ENCODE assay signal across 9 cellular contexts in the genomic region with DNA sequence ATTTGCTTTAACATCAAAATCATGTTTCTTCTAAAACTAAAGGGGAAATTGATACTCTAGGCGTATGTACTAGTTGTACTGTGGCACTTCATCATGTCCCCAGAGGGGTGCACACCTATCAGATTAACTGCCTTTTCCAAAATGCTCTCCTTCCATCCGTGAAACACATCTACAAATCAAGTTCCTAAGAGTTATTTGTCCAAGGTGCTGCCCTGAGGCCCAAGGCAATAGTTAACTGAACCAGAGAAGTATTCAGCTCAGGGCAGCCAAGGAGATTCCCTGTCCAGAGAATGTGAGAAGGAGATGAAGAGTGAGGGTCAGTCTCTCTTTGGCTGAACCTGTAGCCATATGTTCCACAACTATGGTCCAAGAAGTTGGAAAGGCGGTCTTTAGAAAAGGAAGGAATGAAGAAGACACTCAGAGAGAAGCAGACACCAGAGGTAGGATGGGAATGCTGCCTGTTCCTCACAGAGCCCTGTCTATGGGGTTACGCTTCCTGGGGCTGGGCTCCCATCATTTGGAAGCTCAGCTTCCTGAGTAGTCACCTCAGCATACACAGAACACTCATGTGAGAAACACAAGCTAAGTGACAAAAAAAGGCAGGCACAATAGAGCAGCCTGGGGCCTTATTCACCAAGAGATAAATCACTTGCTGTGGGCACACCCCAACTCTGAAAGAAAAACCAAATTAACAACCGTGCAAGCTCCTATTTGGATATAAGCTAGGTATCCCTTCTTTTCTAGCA. TPM values are rescaled to one million over a fixed set of nuclear protein-coding genes. Genes with fewer than 3 reads are reported as not detected.
DNase-seq lines count a peak whose midpoint lies in the region; ATAC-seq, FAIRE-seq and TF ChIP-seq lines count a peak whose summit lies in the region.
"Had no signal": no experiment of that assay in that cellular context is flagged by ENCODE, and none has a peak within 500 bp of the region (broad histone marks: within the 10 kb centered on the region; RNA-seq: fewer than 3 reads in every experiment).

No MANE protein-coding gene starts in this region.

- no peak for TF ChIP-seq EP300 in gastroesophageal sphincter (IDR thresholded peaks at IDR 0.05)

- peaks cover 55% of the 10 kb centered on the region for H3K4me1 ChIP-seq in DOHH2 (ENCODE audit: control insufficient read depth, low read length)
- peaks cover 4 to 36% (median 4%) of the 10 kb centered on the region in 3 donors for H3K4me1 ChIP-seq in gastroesophageal sphincter
- H3K4me1 ChIP-seq in uterus, result peaks cover 0 to 3% of the 10 kb centered on the region in 2 donors

- H3K79me2 ChIP-seq in DOHH2 (ENCODE audit: control insufficient read depth, low read length), result peaks cover 70% of the 10 kb centered on the region

- peaks cover 23% of the 10 kb centered on the region for H3K36me3 ChIP-seq in DOHH2 (ENCODE audit: control insufficient read depth, low read length)
- no peaks in the 10 kb centered on the region for H3K36me3 ChIP-seq in gastroesophageal sphincter
- H3K36me3 ChIP-seq in uterus, result no peaks in the 10 kb centered on the region

- H3K27me3 ChIP-seq in DOHH2 (ENCODE audit: control insufficient read depth, low read length), result no peaks in the 10 kb centered on the region
- no peaks in the 10 kb centered on the region for H3K27me3 ChIP-seq in gastroesophageal sphincter
- H3K27me3 ChIP-seq in uterus, result no peaks in the 10 kb centered on the region

- peak overlapping the region; percentile 56 for H3K4me2 ChIP-seq in DOHH2 (ENCODE audit: low read length)

- intact Hi-C loops in uterus (cut with DNase I; ENCODE audit: low total_unique reads), result no loop called here

- TF ChIP-seq POLR2A in gastroesophageal sphincter (IDR thresholded peaks at IDR 0.05) (no peak), uterus (IDR thresholded peaks at IDR 0.05) (no peak)

- FAIRE-seq in HTR-8/SVneo (lab: Jason Lieb, UNC) (no peak), frontal cortex (lab: Jason Lieb, UNC) (no peak)
- FAIRE-seq: H1 had no signal

- H3K4me3 ChIP-seq in DOHH2 (ENCODE audit: low read length) (peak overlapping the region; percentile 54), gastroesophageal sphincter (no peak overlapping the region), uterus (no peak overlapping the region)

- peaks cover 17% of the 10 kb centered on the region for H3F3A ChIP-seq in DOHH2 (ENCODE audit: control insufficient read depth, insufficient read depth)

- no peak for DNase-seq in HTR-8/SVneo (ENCODE audit: insufficient read length, low spot score)
- DNase-seq in NCI-H226, result no peak
- no peak for DNase-seq in frontal cortex (ENCODE audit: low spot score in 2 of 2)
- no peak for DNase-seq in uterus

- H3K9me2 ChIP-seq in DOHH2 (replicated peaks; ENCODE audit: control insufficient read depth, low read length), result no peaks in the 10 kb centered on the region

- H4K20me1 ChIP-seq in DOHH2 (ENCODE audit: control insufficient read depth, insufficient read depth, low read depth, low read length), result no peaks in the 10 kb centered on the region

- H3K27ac ChIP-seq in DOHH2 (ENCODE audit: low read depth, low read length), result peak overlapping the region; percentile 70
- peak overlapping the region; percentile 35 to 73 (median 68) for H3K27ac ChIP-seq in gastroesophageal sphincter
- peak overlapping the region in 1 of 2 donors; percentile 22 for H3K27ac ChIP-seq in uterus

- no peak for TF ChIP-seq CTCF in DOHH2 (IDR thresholded peaks at IDR 0.05; ENCODE audit: low read depth, low read length, poor library complexity, severe bottlenecking)
- no peak for TF ChIP-seq CTCF in gastroesophageal sphincter (IDR thresholded peaks at IDR 0.05)
- no peak for TF ChIP-seq CTCF in uterus (IDR thresholded peaks at IDR 0.05)

- ATAC-seq in GM21381 (IDR thresholded peaks at IDR 0.05; ENCODE audit: unreplicated experiment) (peak; percentile 27), HG03571 (IDR thresholded peaks at IDR 0.05; ENCODE audit: unreplicated experiment) (peak; percentile 29), gastroesophageal sphincter (no peak)

- WGBS in gastroesophageal sphincter (ENCODE audit: low coverage in 1 of 2), 2 donors, result 59 to 67% methylated on average over 4 to 5 of the region's 5 CpGs

- H3K9me3 ChIP-seq in DOHH2 (ENCODE audit: control insufficient read depth, insufficient read depth, low read length), result no peaks in the 10 kb centered on the region
- no peaks in the 10 kb centered on the region for H3K9me3 ChIP-seq in gastroesophageal sphincter
- no peaks in the 10 kb centered on the region for H3K9me3 ChIP-seq in uterus

RNA-seq across cellular contexts. Expression of gene ANKRD44, which starts 55.6 kb away (rescaled TPM):
- total RNA-seq in gastroesophageal sphincter (10 to 100 TPM; 24.4 to 51.8 (median 35.7) TPM), frontal cortex (101 TPM), uterus (10 to 100 TPM; 14.4 to 71.5 (median 23.2) TPM)
